ENCODE assay signal across 1 cellular context in genomic region chr3:175088981-175089380, GRCh38.
TF ChIP-seq lines count a peak whose summit lies in the region.

No MANE protein-coding gene starts in this region.

TF ChIP-seq in GM23338, 12 proteins besides CTCF, POLR2A, EP300 and RAD21 (continued from another document):
- TF ChIP-seq REST (IDR thresholded peaks at IDR 0.05; ENCODE audit: unreplicated experiment) (no peak), EZH2 (IDR thresholded peaks at IDR 0.05; ENCODE audit: low read depth, unreplicated experiment) (no peak), ZNF331 (CRISPR knock-in tag; IDR thresholded peaks at IDR 0.05; ENCODE audit: low read depth) (no peak), POLR2AphosphoS5 (IDR thresholded peaks at IDR 0.05; ENCODE audit: low read depth) (no peak), ETS1 (IDR thresholded peaks at IDR 0.05) (no peak)
